22 cellular contexts compared by ENCODE assay signal in genomic region chr18:14221689-14222088, GRCh38.
DNase-seq lines count a peak whose midpoint lies in the region; ATAC-seq and TF ChIP-seq lines count a peak whose summit lies in the region.
"Had no signal": no experiment of that assay in that cellular context is flagged by ENCODE, and none has a peak within 500 bp of the region (broad histone marks: within the 10 kb centered on the region; RNA-seq: fewer than 3 reads in every experiment).

No MANE protein-coding gene starts in this region.

- H3K27ac ChIP-seq in A673 (ENCODE audit: low read depth, low read length, poor library complexity, severe bottlenecking), result no peak overlapping the region
- H3K27ac ChIP-seq in lower lobe of right lung, result no peak overlapping the region
- H3K27ac ChIP-seq in coronary artery, result no peak overlapping the region
- H3K27ac ChIP-seq: BLaER1 treated with 17β-estradiol and CSF1 and Interleukin-3, amounts not matched to agents 10 nM and 100 nM; HL-60; SJSA1 had no signal

- H3K27me3 ChIP-seq in A673 (replicated peaks; ENCODE audit: insufficient read depth, low read depth, low read length, poor library complexity), result no peaks in the 10 kb centered on the region
- no peaks in the 10 kb centered on the region for H3K27me3 ChIP-seq in lower lobe of right lung (ENCODE audit: low read depth)
- H3K27me3 ChIP-seq: BLaER1 treated with 17β-estradiol and CSF1 and Interleukin-3, amounts not matched to agents 10 nM and 100 nM; MG63; SJSA1 had no signal

- BruUV-seq in A673 (replicated peaks; lab: Mats Ljungman, UMichigan), result no TSS peak

- H3K4me1 ChIP-seq in A673 (ENCODE audit: insufficient read depth, low read length, poor library complexity, severe bottlenecking), result no peaks in the 10 kb centered on the region
- H3K4me1 ChIP-seq in lower lobe of right lung, result no peaks in the 10 kb centered on the region
- H3K4me1 ChIP-seq: BLaER1 treated with 17β-estradiol and CSF1 and Interleukin-3, amounts not matched to agents 10 nM and 100 nM; SJSA1 had no signal

- POLR2A ChIA-PET in A673 (lab: Charles Lee; ENCODE audit: low non-redundant PET) (no interaction called here), HEK293T (lab: Yijun Ruan, JAX) (no interaction called here)

- H3K4me3 ChIP-seq in A673 (ENCODE audit: low read depth, low read length, poor library complexity, severe bottlenecking) (no peak overlapping the region), lower lobe of right lung (no peak overlapping the region), coronary artery (no peak overlapping the region)
- H3K4me3 ChIP-seq: BLaER1 treated with 17β-estradiol and CSF1 and Interleukin-3, amounts not matched to agents 10 nM and 100 nM; K562; MG63; SJSA1 had no signal

- CTCF ChIA-PET in A673 (lab: Charles Lee), result no interaction called here
- CTCF ChIA-PET in HEK293T (lab: Yijun Ruan, JAX), result no interaction called here

- H3K9me3 ChIP-seq in A673 (ENCODE audit: low read depth, low read length, poor library complexity, severe bottlenecking) (no peaks in the 10 kb centered on the region), lower lobe of right lung (no peaks in the 10 kb centered on the region)
- H3K9me3 ChIP-seq: MG63, SJSA1 had no signal

- H3K36me3 ChIP-seq in A673 (ENCODE audit: insufficient read depth, low read length, poor library complexity, severe bottlenecking) (no peaks in the 10 kb centered on the region), lower lobe of right lung (no peaks in the 10 kb centered on the region)
- H3K36me3 ChIP-seq: BLaER1 treated with 17β-estradiol and CSF1 and Interleukin-3, amounts not matched to agents 10 nM and 100 nM; MG63; SJSA1 had no signal

- DNase-seq in A673 (ENCODE audit: low spot score) (peak; percentile 0), GM03348 (ENCODE audit: low spot score) (peak; percentile 0), HEK293T (ENCODE audit: extremely low spot score) (peak; percentile 2), lower lobe of right lung (peak; percentile 39), cerebellar nuclear complex (lab: John Stamatoyannopoulos, UW) (no peak), amygdala (lab: John Stamatoyannopoulos, UW) (no peak), coronary artery (ENCODE audit: low spot score) (no peak)
- DNase-seq: Caco-2; H9; MG63; NCI-H1417; NCI-H187 treated with DMSO at 0.1 percent for 48 hours; NCI-H2107; NCI-H510A; NK-92 treated with Interleukin-12 subunit alpha and Interleukin-12 subunit beta, amount 100 ng/mL, for 24 hours had no signal

- no peak for ATAC-seq in lower lobe of right lung
- no peak for ATAC-seq in activated CD4-positive, CD25-positive, alpha-beta regulatory T cell treated with anti-CD3 and anti-CD28 coated beads, Interleukin-2, amount 50 U/mL, for 24 hours
- ATAC-seq: HepG2, K562, Panc1 had no signal

- TF ChIP-seq CTCF in A673 (conservative IDR thresholded peaks at IDR 0.05; ENCODE audit: low read depth, low read length) (no peak), lower lobe of right lung (IDR thresholded peaks at IDR 0.05) (no peak), coronary artery (IDR thresholded peaks at IDR 0.05) (no peak)

- intact Hi-C loops in A673 (cut with micrococcal nuclease; ENCODE audit: unreplicated experiment) (no loop called here), lower lobe of right lung (cut with DNase I) (no loop called here)

TF ChIP-seq in HEK293T, 16 proteins besides CTCF, POLR2A, EP300 and RAD21:
- TF ChIP-seq SUZ12 (IDR thresholded peaks at IDR 0.05), result no peak
- TF ChIP-seq FOXK2 (IDR thresholded peaks at IDR 0.05), result no peak
- no peak for TF ChIP-seq SP1 (IDR thresholded peaks at IDR 0.05)
- no peak for TF ChIP-seq ELF4 (IDR thresholded peaks at IDR 0.05)
- no peak for TF ChIP-seq FOXM1 (IDR thresholded peaks at IDR 0.05; ENCODE audit: borderline replicate concordance)
- no peak for TF ChIP-seq ARNT (IDR thresholded peaks at IDR 0.05)
- TF ChIP-seq PKNOX1 (IDR thresholded peaks at IDR 0.05), result no peak
- no peak for TF ChIP-seq FOXA1 (IDR thresholded peaks at IDR 0.05)
- no peak for TF ChIP-seq ZNF384 (IDR thresholded peaks at IDR 0.05)
- TF ChIP-seq TARDBP (IDR thresholded peaks at IDR 0.05), result no peak
- no peak for TF ChIP-seq CTBP1 (IDR thresholded peaks at IDR 0.05; ENCODE audit: borderline replicate concordance)
- TF ChIP-seq L3MBTL2 (conservative IDR thresholded peaks at IDR 0.05), result no peak
- TF ChIP-seq BHLHE40 (IDR thresholded peaks at IDR 0.05; ENCODE audit: borderline replicate concordance), result no peak
- no peak for TF ChIP-seq LEF1 (IDR thresholded peaks at IDR 0.05; ENCODE audit: borderline replicate concordance)
- no peak for TF ChIP-seq NFRKB (IDR thresholded peaks at IDR 0.05)
- TF ChIP-seq HDGF (IDR thresholded peaks at IDR 0.05; ENCODE audit: borderline replicate concordance), result no peak

Comparison
In these comparisons a context has a peak if more than half of its experiments do, and no peak if none do; other contexts are left out.
1. DNase-seq: peak in A673 (single experiment), GM03348 (single experiment), HEK293T (single experiment) and lower lobe of right lung (single experiment); none in cerebellar nuclear complex (0 of 2), amygdala (0 of 56) and coronary artery (single experiment).